1 cellular context compared by ENCODE assay signal in genomic region chr14:34461334-34462131, GRCh38.
TF ChIP-seq lines count a peak whose summit lies in the region.

No MANE protein-coding gene starts in this region.

TF ChIP-seq in GM12878, 131 proteins besides CTCF, POLR2A, EP300 and RAD21 (continued from another document):
- TF ChIP-seq RB1 (IDR thresholded peaks at IDR 0.05; ENCODE audit: borderline replicate concordance) (no peak), NR2F1 (conservative IDR thresholded peaks at IDR 0.05) (no peak; the same call in 1 of the 2 replicates), IKZF2 (IDR thresholded peaks at IDR 0.05) (peak in 1 of 2 experiments; percentile 42; a peak in 2 of 4 replicates), SIN3A (IDR thresholded peaks at IDR 0.05; ENCODE audit: low read depth, low read length) (0 out of 2 replicates have a peak, but pooled peaks have one; percentile 43), ZNF217 (IDR thresholded peaks at IDR 0.05) (no peak), ZNF592 (IDR thresholded peaks at IDR 0.05) (0 out of 2 replicates have a peak, but pooled peaks have one; percentile 25), RUNX3 (IDR thresholded peaks at IDR 0.05; ENCODE audit: low read length) (peak; percentile 55)
